ENCODE assay signal across 24 cellular contexts in the genomic region with DNA sequence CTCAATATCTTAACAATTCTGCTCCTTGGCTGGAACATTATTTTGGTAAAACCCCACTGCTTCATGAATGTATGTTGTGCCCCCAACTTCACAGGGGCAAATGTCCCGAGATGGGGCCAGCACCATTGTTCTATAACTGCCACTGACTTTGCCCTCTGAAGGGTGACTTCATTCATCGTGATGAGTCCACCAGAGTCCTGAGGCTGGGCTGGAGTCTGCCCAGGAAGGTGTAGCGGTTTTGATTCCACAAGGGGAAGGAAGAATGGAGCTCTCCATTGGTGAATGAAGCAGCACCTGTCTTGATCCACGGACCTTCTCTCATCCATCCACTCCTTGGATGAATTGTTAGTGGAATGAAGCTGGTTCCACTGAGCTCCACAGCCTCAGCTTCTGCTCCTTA.
"Had no signal": no experiment of that assay in that cellular context is flagged by ENCODE, and none has a peak within 500 bp of the region (broad histone marks: within the 10 kb centered on the region; RNA-seq: fewer than 3 reads in every experiment).

No MANE protein-coding gene starts in this region.

- H3K4me1 Mint-ChIP-seq: activated CD4-positive, alpha-beta T cell treated with anti-CD3 and anti-CD28 coated beads for 36 hours; activated CD4-positive, alpha-beta T cell treated with anti-CD3 and anti-CD28 coated beads, Interleukin-2, amount 10 ng/mL, durations not matched to agents 24 days and 14 days; activated T-helper 17 cell treated with anti-CD3 and anti-CD28 coated beads, Interleukin-2, amount 50 U/mL, for 72 hours had no signal

- H3K27me3 ChIP-seq: body of pancreas had no signal

- H3K4me1 ChIP-seq: body of pancreas had no signal

- H3K27ac ChIP-seq: body of pancreas had no signal

- H3K9me3 Mint-ChIP-seq: activated CD4-positive, alpha-beta T cell treated with anti-CD3 and anti-CD28 coated beads, Interleukin-2, amount 10 ng/mL, durations not matched to agents 24 days and 14 days; effector memory CD8-positive, alpha-beta T cell had no signal

- H3K4me3 ChIP-seq: body of pancreas had no signal

- DNase-seq: activated CD4-positive, alpha-beta memory T cell treated with anti-CD3 and anti-CD28 coated beads for 36 hours; activated CD4-positive, alpha-beta T cell treated with anti-CD3 and anti-CD28 coated beads for 36 hours; activated CD4-positive, alpha-beta T cell treated with anti-CD3 and anti-CD28 coated beads, Interleukin-2, amount 10 ng/mL, durations not matched to agents 24 days and 14 days; activated CD4-positive, CD25-positive, alpha-beta regulatory T cell; activated CD4-positive, CD25-positive, alpha-beta regulatory T cell treated with anti-CD3 and anti-CD28 coated beads, Interleukin-2, amount 50 U/mL, for 72 hours; activated CD8-positive, alpha-beta T cell treated with anti-CD3 and anti-CD28 coated beads, Interleukin-2, amount 10 ng/mL, durations not matched to agents 7 days and 5 days; activated effector memory CD4-positive, alpha-beta T cell treated with Interleukin-2 at 50 U/mL for 16 hours; activated gamma-delta T cell treated with Interleukin-2 at 50 U/mL for 16 hours; activated naive CD4-positive, alpha-beta T cell treated with anti-CD3 and anti-CD28 coated beads, Interleukin-2, amount 50 U/mL, for 16 hours; activated naive CD4-positive, alpha-beta T cell treated with Interleukin-2 at 50 U/mL for 16 hours; activated T-cell treated with anti-CD3 and anti-CD28 coated beads, Interleukin-2, amount 50 U/mL, for 4 hours; amygdala; aorta; body of pancreas; caudate nucleus; cortex of kidney; dermis blood vessel endothelial cell; effector CD4-positive, alpha-beta T cell; effector memory CD8-positive, alpha-beta T cell; foreskin fibroblast; T-helper 2 cell had no signal

- H3K27me3 Mint-ChIP-seq: activated CD4-positive, alpha-beta memory T cell treated with anti-CD3 and anti-CD28 coated beads for 36 hours; activated CD4-positive, alpha-beta T cell treated with anti-CD3 and anti-CD28 coated beads for 36 hours; activated CD4-positive, alpha-beta T cell treated with anti-CD3 and anti-CD28 coated beads, Interleukin-2, amount 10 ng/mL, durations not matched to agents 24 days and 14 days; activated naive CD8-positive, alpha-beta T cell; activated T-helper 17 cell treated with anti-CD3 and anti-CD28 coated beads, Interleukin-2, amount 50 U/mL, for 72 hours; effector memory CD8-positive, alpha-beta T cell had no signal

- H3K27ac Mint-ChIP-seq: activated CD4-positive, alpha-beta memory T cell treated with anti-CD3 and anti-CD28 coated beads for 36 hours; activated CD4-positive, alpha-beta T cell treated with anti-CD3 and anti-CD28 coated beads for 36 hours; activated CD4-positive, alpha-beta T cell treated with anti-CD3 and anti-CD28 coated beads, Interleukin-2, amount 10 ng/mL, durations not matched to agents 24 days and 14 days; activated CD8-positive, alpha-beta T cell treated with anti-CD3 and anti-CD28 coated beads, Interleukin-2, amount 10 ng/mL, durations not matched to agents 7 days and 5 days; activated naive CD8-positive, alpha-beta T cell; activated T-helper 17 cell treated with anti-CD3 and anti-CD28 coated beads, Interleukin-2, amount 50 U/mL, for 72 hours; effector memory CD8-positive, alpha-beta T cell had no signal

- H3K9me3 ChIP-seq: body of pancreas had no signal

- H3K4me3 Mint-ChIP-seq: activated CD4-positive, alpha-beta memory T cell treated with anti-CD3 and anti-CD28 coated beads for 36 hours; activated CD4-positive, alpha-beta T cell treated with anti-CD3 and anti-CD28 coated beads for 36 hours; activated CD4-positive, alpha-beta T cell treated with anti-CD3 and anti-CD28 coated beads, Interleukin-2, amount 10 ng/mL, durations not matched to agents 24 days and 14 days; activated CD8-positive, alpha-beta T cell treated with anti-CD3 and anti-CD28 coated beads, Interleukin-2, amount 10 ng/mL, durations not matched to agents 7 days and 5 days; activated naive CD8-positive, alpha-beta T cell; activated T-cell treated with anti-CD3 and anti-CD28 coated beads, Interleukin-2, amount 50 U/mL, for 4 hours; activated T-helper 17 cell treated with anti-CD3 and anti-CD28 coated beads, Interleukin-2, amount 50 U/mL, for 72 hours; effector memory CD8-positive, alpha-beta T cell had no signal

- ATAC-seq: activated CD4-positive, alpha-beta T cell treated with anti-CD3 and anti-CD28 coated beads for 36 hours; activated CD8-positive, alpha-beta T cell treated with anti-CD3 and anti-CD28 coated beads, Interleukin-2, amount 10 ng/mL, durations not matched to agents 7 days and 5 days; activated T-cell treated with anti-CD3 and anti-CD28 coated beads, Interleukin-2, amount 50 U/mL, for 4 hours; activated T-helper 17 cell treated with anti-CD3 and anti-CD28 coated beads, Interleukin-2, amount 50 U/mL, for 72 hours; body of pancreas; effector memory CD8-positive, alpha-beta T cell; esophagus mucosa had no signal
